16 cellular contexts compared by ENCODE assay signal in genomic region chr18:80180778-80181564, GRCh38.
DNase-seq lines count a peak whose midpoint lies in the region; ATAC-seq and TF ChIP-seq lines count a peak whose summit lies in the region.
"Had no signal": no experiment of that assay in that cellular context is flagged by ENCODE, and none has a peak within 500 bp of the region (broad histone marks: within the 10 kb centered on the region; RNA-seq: fewer than 3 reads in every experiment).

No MANE protein-coding gene starts in this region.

- POLR2A ChIA-PET in RWPE1 (lab: Yijun Ruan, JAX; ENCODE audit: low non-redundant PET), result no interaction called here

- no peak for TF ChIP-seq POLR2A in suprapubic skin (IDR thresholded peaks at IDR 0.05)

- H3K9me3 ChIP-seq in suprapubic skin, result no peaks in the 10 kb centered on the region

- no peaks in the 10 kb centered on the region for H3K36me3 ChIP-seq in suprapubic skin

- H3K27ac ChIP-seq in RWPE1, result peak overlapping the region; percentile 91
- H3K27ac ChIP-seq in foreskin keratinocyte, result peak overlapping the region; percentile 93
- peak overlapping the region; percentile 93 for H3K27ac ChIP-seq in suprapubic skin
- H3K27ac ChIP-seq: KMS-11 had no signal

- H3K4me3 ChIP-seq in suprapubic skin, result no peak overlapping the region
- H3K4me3 ChIP-seq: GM12878 had no signal

- WGBS in suprapubic skin, result 80% methylated on average over 11 of the region's 33 CpGs

- H3K4me1 ChIP-seq in foreskin keratinocyte (peaks cover 14% of the 10 kb centered on the region), suprapubic skin (peaks cover 56% of the 10 kb centered on the region)

- no peak for TF ChIP-seq EP300 in suprapubic skin (IDR thresholded peaks at IDR 0.05)

- CTCF ChIA-PET in RWPE1 (lab: Yijun Ruan, JAX), result interaction anchor here (1.6 kb wide), 1 partner anchor 23 kb away, joined by 4 read pairs; no protein-coding TSS in a partner anchor

- no peak for ATAC-seq in foreskin keratinocyte
- no peak for ATAC-seq in HG02571 (IDR thresholded peaks at IDR 0.05; ENCODE audit: unreplicated experiment)
- ATAC-seq in HG03469 (IDR thresholded peaks at IDR 0.05; ENCODE audit: unreplicated experiment), result no peak
- no peak for ATAC-seq in GM21367 (IDR thresholded peaks at IDR 0.05; ENCODE audit: unreplicated experiment)
- ATAC-seq: SK-N-SH treated with all-trans-retinoic acid at 6 μM for 48 hours had no signal

- TF ChIP-seq CTCF in RWPE1 (conservative IDR thresholded peaks at IDR 0.05; ENCODE audit: low read depth), result no peak
- TF ChIP-seq CTCF in foreskin keratinocyte (conservative IDR thresholded peaks at IDR 0.05), result no peak
- TF ChIP-seq CTCF in suprapubic skin (IDR thresholded peaks at IDR 0.05), result no peak

- no peaks in the 10 kb centered on the region for H3K27me3 ChIP-seq in foreskin keratinocyte
- no peaks in the 10 kb centered on the region for H3K27me3 ChIP-seq in suprapubic skin

- DNase-seq in D341Med (ENCODE audit: low spot score), result peak; percentile 43
- no peak for DNase-seq in RWPE1 (ENCODE audit: low spot score)
- DNase-seq in foreskin keratinocyte, result no peak
- no peak for DNase-seq in suprapubic skin (ENCODE audit: low spot score in 2 of 2)
- DNase-seq in DMS153 (lab: John Stamatoyannopoulos, UW), result no peak
- DNase-seq: NCI-H1694 treated with DMSO at 0.1 percent for 48 hours; NCI-H748 treated with DMSO at 0.1 percent for 48 hours; NK-92 treated with Interleukin-12 subunit alpha and Interleukin-12 subunit beta, amount 100 ng/mL, for 24 hours; OCI-M1; SIG-M5 had no signal
